ENCODE assay signal across 1 cellular context in the genomic region with DNA sequence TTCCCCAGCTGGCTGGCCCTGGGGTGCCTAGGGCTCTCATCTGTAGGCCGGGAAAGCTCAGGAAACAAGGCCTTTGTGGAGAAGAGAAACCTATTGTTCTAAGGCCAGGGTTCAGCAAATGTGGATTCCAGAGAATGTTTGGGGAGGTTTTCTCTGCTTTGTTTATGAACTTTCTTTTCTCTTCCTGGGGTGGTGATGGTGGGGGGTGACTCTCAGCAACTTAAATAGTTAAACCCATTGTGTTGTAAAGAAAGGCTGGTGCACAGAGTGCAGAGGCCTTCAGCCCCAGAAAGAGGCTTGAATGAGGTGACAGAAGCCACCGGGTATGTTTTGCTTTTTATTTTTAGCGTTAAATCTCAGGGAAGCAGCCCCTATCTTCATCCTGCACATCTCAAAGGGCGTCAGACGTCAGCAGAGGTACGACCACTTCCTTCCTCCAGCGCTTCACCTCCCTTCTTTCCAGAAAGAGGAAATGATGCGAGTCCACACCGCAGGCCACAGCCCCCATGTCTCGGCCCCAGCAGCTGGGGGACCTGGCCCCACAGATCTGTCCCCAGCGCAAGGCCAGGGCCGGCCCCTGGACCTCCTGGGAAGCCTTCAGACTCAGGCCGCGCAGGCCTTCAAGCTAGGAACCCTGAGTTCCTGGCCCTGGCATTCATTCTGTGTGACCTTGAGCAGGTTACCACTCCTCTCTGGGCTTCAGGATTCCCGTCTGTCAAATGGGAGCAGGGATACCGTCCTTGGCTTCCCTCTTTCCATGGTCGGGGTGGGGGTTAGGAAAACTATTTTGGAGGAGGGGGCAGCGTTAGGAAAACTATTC.
A peak's percentile ranks its signal among the peaks of the same experiment; 100 is the strongest.
TF ChIP-seq lines count a peak whose summit lies in the region.

No MANE protein-coding gene starts in this region.

TF ChIP-seq in liver, 16 proteins besides CTCF, POLR2A, EP300 and RAD21:
- no peak for TF ChIP-seq FOXA2 (IDR thresholded peaks at IDR 0.05)
- no peak for TF ChIP-seq HNF4A (conservative IDR thresholded peaks at IDR 0.05)
- TF ChIP-seq, protein P1, sequence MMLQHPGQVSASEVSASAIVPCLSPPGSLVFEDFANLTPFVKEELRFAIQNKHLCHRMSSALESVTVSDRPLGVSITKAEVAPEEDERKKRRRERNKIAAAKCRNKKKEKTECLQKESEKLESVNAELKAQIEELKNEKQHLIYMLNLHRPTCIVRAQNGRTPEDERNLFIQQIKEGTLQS (IDR thresholded peaks at IDR 0.05), result no peak
- TF ChIP-seq, protein P2, sequence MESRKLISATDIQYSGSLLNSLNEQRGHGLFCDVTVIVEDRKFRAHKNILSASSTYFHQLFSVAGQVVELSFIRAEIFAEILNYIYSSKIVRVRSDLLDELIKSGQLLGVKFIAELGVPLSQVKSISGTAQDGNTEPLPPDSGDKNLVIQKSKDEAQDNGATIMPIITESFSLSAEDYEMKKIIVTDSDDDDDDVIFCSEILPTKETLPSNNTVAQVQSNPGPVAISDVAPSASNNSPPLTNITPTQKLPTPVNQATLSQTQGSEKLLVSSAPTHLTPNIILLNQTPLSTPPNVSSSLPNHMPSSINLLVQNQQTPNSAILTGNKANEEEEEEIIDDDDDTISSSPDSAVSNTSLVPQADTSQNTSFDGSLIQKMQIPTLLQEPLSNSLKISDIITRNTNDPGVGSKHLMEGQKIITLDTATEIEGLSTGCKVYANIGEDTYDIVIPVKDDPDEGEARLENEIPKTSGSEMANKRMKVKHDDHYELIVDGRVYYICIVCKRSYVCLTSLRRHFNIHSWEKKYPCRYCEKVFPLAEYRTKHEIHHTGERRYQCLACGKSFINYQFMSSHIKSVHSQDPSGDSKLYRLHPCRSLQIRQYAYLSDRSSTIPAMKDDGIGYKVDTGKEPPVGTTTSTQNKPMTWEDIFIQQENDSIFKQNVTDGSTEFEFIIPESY (IDR thresholded peaks at IDR 0.05), result no peak
- no peak for TF ChIP-seq FOXA1 (IDR thresholded peaks at IDR 0.05)
- TF ChIP-seq NR2F2 (IDR thresholded peaks at IDR 0.05), result peak; percentile 18
- no peak for TF ChIP-seq HNF4G (IDR thresholded peaks at IDR 0.05)
- no peak for TF ChIP-seq TAF1 (conservative IDR thresholded peaks at IDR 0.05)
